8 cellular contexts compared by ENCODE assay signal in the genomic region with DNA sequence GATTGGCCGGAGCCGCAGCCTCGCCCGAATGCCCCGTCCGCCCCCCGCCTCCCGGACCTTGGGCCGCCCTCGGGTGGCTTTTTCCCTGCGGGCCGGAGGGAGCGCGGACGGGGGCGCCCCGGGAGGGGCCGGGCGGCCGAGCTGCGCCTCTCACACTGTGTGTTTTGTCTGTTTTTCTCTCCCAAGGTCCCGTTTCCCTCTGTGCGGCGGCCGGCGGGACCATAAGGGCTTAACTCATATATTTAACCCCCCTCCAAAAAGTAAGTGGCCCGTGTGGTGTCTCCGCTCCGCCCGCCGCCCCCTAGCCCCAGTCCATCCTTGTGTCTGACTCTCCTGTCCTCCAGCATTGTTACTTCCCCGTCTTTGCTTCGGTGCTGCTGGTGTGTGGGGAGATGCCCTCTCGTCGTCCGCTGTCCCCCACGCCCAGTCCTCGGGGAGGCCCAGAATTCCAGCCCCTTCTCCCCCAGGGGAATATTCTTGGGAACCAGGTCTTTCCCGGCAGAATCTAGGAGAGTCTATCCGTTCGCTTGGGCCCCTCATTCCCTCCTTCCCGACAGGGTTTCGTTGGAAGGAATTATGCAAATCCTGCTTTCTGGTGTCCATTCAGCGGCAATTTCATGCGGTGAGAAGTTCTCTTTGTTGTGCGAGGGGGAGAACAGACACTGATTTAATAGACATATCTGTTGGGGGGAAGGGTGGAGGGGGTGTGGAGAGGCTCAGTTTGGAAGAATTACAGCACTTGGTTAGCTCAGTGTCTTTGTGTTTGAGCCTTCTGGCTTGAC. TPM values are rescaled to one million over a fixed set of nuclear protein-coding genes. Genes with fewer than 3 reads are reported as not detected.
A peak's percentile ranks its signal among the peaks of the same experiment; 100 is the strongest.
DNase-seq lines count a peak whose midpoint lies in the region; ATAC-seq and TF ChIP-seq lines count a peak whose summit lies in the region.

No MANE protein-coding gene starts in this region.

- peaks cover 0 to 7% (median 0%) of the 10 kb centered on the region in 3 donors for H3K36me3 ChIP-seq in esophagus squamous epithelium
- peaks cover 0 to 3% (median 0%) of the 10 kb centered on the region in 3 experiments for H3K36me3 ChIP-seq in naive thymus-derived CD4-positive, alpha-beta T cell (ENCODE audit: control insufficient read depth in 2 of 3, insufficient read depth in 3 of 3, low read length in 3 of 3)

- H3K4me1 ChIP-seq in esophagus squamous epithelium: peaks cover 6 to 62% (median 22%) of the 10 kb centered on the region in 3 donors
- peaks cover 25 to 26% of the 10 kb centered on the region in 2 donors for H3K4me1 ChIP-seq in naive thymus-derived CD4-positive, alpha-beta T cell (ENCODE audit: control insufficient read depth in 2 of 2, insufficient read depth in 2 of 2, low read length in 2 of 2)

- peaks cover 0 to 17% (median 2%) of the 10 kb centered on the region in 5 donors for H3K36me3 Mint-ChIP-seq in naive thymus-derived CD4-positive, alpha-beta T cell

- H3K9me3 ChIP-seq in esophagus squamous epithelium: no peaks in the 10 kb centered on the region
- H3K9me3 ChIP-seq in naive thymus-derived CD4-positive, alpha-beta T cell (ENCODE audit: control insufficient read depth in 2 of 3, low read length in 3 of 3): no peaks in the 10 kb centered on the region

- H3K4me3 ChIP-seq in Jurkat, Clone E6-1 (ENCODE audit: low read length): peak overlapping the region; percentile 73
- H3K4me3 ChIP-seq in esophagus squamous epithelium: peak overlapping the region; percentile 76 to 99 (median 88)
- H3K4me3 ChIP-seq in naive thymus-derived CD4-positive, alpha-beta T cell (ENCODE audit: low read length): peak overlapping the region; percentile 50

- peak overlapping the region; percentile 84 to 96 (median 91) for H3K27ac Mint-ChIP-seq in naive thymus-derived CD4-positive, alpha-beta T cell

- intact Hi-C loops in esophagus squamous epithelium (cut with DNase I): no loop called here
- intact Hi-C loops in naive thymus-derived CD4-positive, alpha-beta T cell (cut with micrococcal nuclease): loop anchor here (2.0 to 10.0 kb wide), 13 partner anchors 79 to 1614 kb away; a partner anchor contains a TSS

- POLR2A ChIA-PET in naive thymus-derived CD4-positive, alpha-beta T cell (lab: Charles Lee): interaction anchor here (1.1 kb wide), 1 partner anchor 246 kb away, joined by 5 read pairs; a partner anchor contains a TSS

- WGBS in esophagus squamous epithelium, 2 donors: 0 to 1% methylated on average over 13 to 23 of the region's 46 CpGs

- H3K27ac ChIP-seq in esophagus squamous epithelium: peak overlapping the region; percentile 94 to 98 (median 96)
- peak overlapping the region; percentile 88 for H3K27ac ChIP-seq in naive thymus-derived CD4-positive, alpha-beta T cell (ENCODE audit: low read depth, low read length)

- DNase-seq in CD1c-positive myeloid dendritic cell (ENCODE audit: extremely low spot score) (peak; percentile 40), esophagus squamous epithelium (lab: John Stamatoyannopoulos, UW) (no peak), putamen (ENCODE audit: low spot score) (no peak), GOT3 (lab: John Stamatoyannopoulos, UW) (no peak)
- no peak for DNase-seq in Jurkat, Clone E6-1 (ENCODE audit: low read depth, low spot score)
- DNase-seq in activated CD4-positive, alpha-beta T cell treated with anti-CD3 and anti-CD28 coated beads, Interleukin-2, amount 50 U/mL, for 48 hours: peak; percentile 11 to 16
- DNase-seq in naive thymus-derived CD4-positive, alpha-beta T cell: peak in 2 of 9 donors; percentile 1 to 9

- H3K9me3 Mint-ChIP-seq in naive thymus-derived CD4-positive, alpha-beta T cell: no peaks in the 10 kb centered on the region

- H3K4me3 Mint-ChIP-seq in naive thymus-derived CD4-positive, alpha-beta T cell: peak overlapping the region; percentile 86 to 96 (median 90)

- no peak for TF ChIP-seq CTCF in esophagus squamous epithelium (IDR thresholded peaks at IDR 0.05)

- ATAC-seq in GM19455 (IDR thresholded peaks at IDR 0.05; ENCODE audit: unreplicated experiment): peak; percentile 6
- no peak for ATAC-seq in naive thymus-derived CD4-positive, alpha-beta T cell

- no peaks in the 10 kb centered on the region for H3K27me3 ChIP-seq in esophagus squamous epithelium
- no peaks in the 10 kb centered on the region for H3K27me3 ChIP-seq in naive thymus-derived CD4-positive, alpha-beta T cell (ENCODE audit: control insufficient read depth in 2 of 2, insufficient read depth in 2 of 2, low read length in 2 of 2)

- H3K4me1 Mint-ChIP-seq in naive thymus-derived CD4-positive, alpha-beta T cell: peaks cover 43 to 70% (median 62%) of the 10 kb centered on the region in 7 donors

- CTCF ChIA-PET in naive thymus-derived CD4-positive, alpha-beta T cell (lab: Charles Lee): interaction anchor here (0.6 kb wide), 1 partner anchor 11 kb away, joined by 3 read pairs; no protein-coding TSS in a partner anchor

- TF ChIP-seq POLR2A in esophagus squamous epithelium (IDR thresholded peaks at IDR 0.05): peak in 1 of 4 donors; percentile 0

- H3K27me3 Mint-ChIP-seq in naive thymus-derived CD4-positive, alpha-beta T cell: peaks cover 0 to 5% (median 0%) of the 10 kb centered on the region in 5 donors

RNA-seq across cellular contexts. Expression of a gene that starts 1.3 kb away (rescaled TPM):
- polyA plus RNA-seq in Jurkat, Clone E6-1 (2012; ENCODE audit: insufficient read depth, insufficient read length): 16.2 TPM
- 100 to 1,000 TPM in 1 of 4 donors, 10 to 100 TPM in 3; 16.9 to 112 (median 30.4) TPM for total RNA-seq in esophagus squamous epithelium
- 10 to 100 TPM; 25.3 to 55.9 (median 51.8) TPM for total RNA-seq in naive thymus-derived CD4-positive, alpha-beta T cell
- polyA plus RNA-seq in naive thymus-derived CD4-positive, alpha-beta T cell: 10 to 100 TPM; 26.8 to 27.1 TPM

Comparison
In these comparisons a context has a peak if more than half of its experiments do, and no peak if none do; other contexts are left out.
1. DNase-seq: peak in CD1c-positive myeloid dendritic cell (single experiment) and activated CD4-positive, alpha-beta T cell treated with anti-CD3 and anti-CD28 coated beads, Interleukin-2, amount 50 U/mL, for 48 hours (2 of 2); none in Jurkat, Clone E6-1 (single experiment), esophagus squamous epithelium (single experiment), putamen (single experiment) and GOT3 (single experiment).
2. Peak in every context shown above with its lines, with median percentiles within 50 percentile points of each other: H3K4me3 ChIP-seq.